In genomic region chr3:3714572-3714971, GRCh38 we compare ENCODE assay signal across 21 cellular contexts.
DNase-seq lines count a peak whose midpoint lies in the region; ATAC-seq and TF ChIP-seq lines count a peak whose summit lies in the region.
"Had no signal": no experiment of that assay in that cellular context is flagged by ENCODE, and none has a peak within 500 bp of the region (broad histone marks: within the 10 kb centered on the region; RNA-seq: fewer than 3 reads in every experiment).

No MANE protein-coding gene starts in this region.

- no peak overlapping the region for H3K4me3 ChIP-seq in OCI-LY7 (ENCODE audit: low read depth, low read length, poor library complexity, severe bottlenecking)
- H3K4me3 ChIP-seq in lower lobe of right lung, result no peak overlapping the region
- H3K4me3 ChIP-seq: A549 had no signal

- no peak overlapping the region for H3K4me2 ChIP-seq in OCI-LY7 (ENCODE audit: low read length)
- H3K4me2 ChIP-seq: A549, KMS-11 had no signal

- POLR2A ChIA-PET in OCI-LY7 (lab: Charles Lee), result interaction anchor here (0.6 to 1.2 kb wide), 3 partner anchors 23 to 654 kb away, joined by 3 to 4 read pairs (median 3); no protein-coding TSS in a partner anchor

- H3K36me3 ChIP-seq in OCI-LY7 (ENCODE audit: insufficient read depth, low read length) (no peaks in the 10 kb centered on the region), lower lobe of right lung (no peaks in the 10 kb centered on the region)

- H3K4me1 ChIP-seq in OCI-LY7 (ENCODE audit: insufficient read depth, low read length, poor library complexity, severe bottlenecking) (no peaks in the 10 kb centered on the region), lower lobe of right lung (no peaks in the 10 kb centered on the region)
- H3K4me1 ChIP-seq: A549 had no signal

- no peaks in the 10 kb centered on the region for H3K79me2 ChIP-seq in OCI-LY7 (ENCODE audit: insufficient read depth, low read depth, low read length)

- BruUV-seq in OCI-LY7 (replicated peaks; lab: Mats Ljungman, UMichigan), result no TSS peak

- peak; percentile 8 for DNase-seq in NCI-H82 (lab: John Stamatoyannopoulos, UW)
- DNase-seq in NCI-H82 treated with DMSO at 0.1 percent for 48 hours (lab: John Stamatoyannopoulos, UW; ENCODE audit: unreplicated experiment), result no peak
- DNase-seq in OCI-LY7 (ENCODE audit: low spot score), result peak; percentile 1
- peak; percentile 21 for DNase-seq in renal cortical epithelial cell (ENCODE audit: low read depth)
- no peak for DNase-seq in lower lobe of right lung
- no peak for DNase-seq in omental fat pad (ENCODE audit: low spot score)
- DNase-seq in activated T-cell treated with anti-CD3 and anti-CD28 coated beads, Interleukin-2, amount 50 U/mL, for 1 hour, result no peak
- DNase-seq: COR-L47, DMS153, GOT3, MM.1S, NCI-H1417 treated with DMSO at 0.1 percent for 48 hours, NCI-H2081, NCI-H446, NCI-H748 treated with DMSO at 0.1 percent for 48 hours, SIG-M5, T-helper 2 cell had no signal

- H3K9me3 ChIP-seq in OCI-LY7 (ENCODE audit: low read length) (no peaks in the 10 kb centered on the region), lower lobe of right lung (no peaks in the 10 kb centered on the region)
- H3K9me3 ChIP-seq: A549 had no signal

- no peak overlapping the region for H2AFZ ChIP-seq in OCI-LY7 (ENCODE audit: low read length)

- intact Hi-C loops in OCI-LY7 (cut with micrococcal nuclease; ENCODE audit: unreplicated experiment) (no loop called here), lower lobe of right lung (cut with DNase I) (no loop called here)

- H3K27ac ChIP-seq in OCI-LY7 (ENCODE audit: low read depth, low read length, poor library complexity, severe bottlenecking) (no peak overlapping the region), lower lobe of right lung (no peak overlapping the region)
- H3K27ac ChIP-seq: A549, HL-60, KMS-11 had no signal

- TF ChIP-seq CTCF in OCI-LY7 (conservative IDR thresholded peaks at IDR 0.05; ENCODE audit: low read length) (no peak), lower lobe of right lung (IDR thresholded peaks at IDR 0.05) (no peak), omental fat pad (IDR thresholded peaks at IDR 0.05) (no peak)

- CTCF ChIA-PET in OCI-LY7 (lab: Charles Lee; ENCODE audit: unreplicated experiment), result no interaction called here

- no peaks in the 10 kb centered on the region for H4K20me1 ChIP-seq in OCI-LY7 (ENCODE audit: insufficient read depth, low read length)

- ATAC-seq in HG02938 (IDR thresholded peaks at IDR 0.05; ENCODE audit: unreplicated experiment) (peak; percentile 59), lower lobe of right lung (no peak), omental fat pad (ENCODE audit: low FRiP score) (no peak)
- ATAC-seq: A549 had no signal

- H3K9me2 ChIP-seq in OCI-LY7 (ENCODE audit: insufficient read depth, low read length), result no peaks in the 10 kb centered on the region

- no peaks in the 10 kb centered on the region for H3K27me3 ChIP-seq in lower lobe of right lung (ENCODE audit: low read depth)

Comparison
In these comparisons a context has a peak if more than half of its experiments do, and no peak if none do; other contexts are left out.
1. DNase-seq: peak in NCI-H82 (single experiment), OCI-LY7 (single experiment) and renal cortical epithelial cell (single experiment); none in NCI-H82 treated with DMSO at 0.1 percent for 48 hours (single experiment), lower lobe of right lung (single experiment), omental fat pad (single experiment) and activated T-cell treated with anti-CD3 and anti-CD28 coated beads, Interleukin-2, amount 50 U/mL, for 1 hour (single experiment).